24 cellular contexts compared by ENCODE assay signal in the genomic region with DNA sequence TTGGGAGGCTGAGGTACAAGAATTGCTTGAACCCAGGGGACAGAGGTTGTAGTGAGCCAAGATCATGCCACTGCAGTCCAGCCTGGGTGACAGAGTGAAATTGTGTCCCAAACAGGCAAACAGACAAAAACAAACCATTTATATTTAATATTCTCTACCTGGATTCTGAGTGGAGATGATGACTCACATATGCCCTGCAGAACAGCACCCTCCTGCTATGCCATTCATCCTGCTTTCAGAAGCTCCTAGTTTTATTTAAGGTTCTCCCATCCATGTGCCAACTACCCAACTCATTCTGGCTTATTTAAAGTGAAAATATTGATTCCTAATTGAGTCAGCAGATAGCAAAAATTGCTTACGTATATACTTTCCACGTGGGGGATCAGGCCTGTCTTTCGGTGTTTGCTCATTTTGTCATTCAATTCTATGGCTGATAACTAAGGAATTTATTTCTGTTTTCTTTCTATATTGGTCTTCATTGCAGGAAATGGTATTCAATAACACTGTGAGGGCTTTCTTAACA.
"Had no signal": no experiment of that assay in that cellular context is flagged by ENCODE, and none has a peak within 500 bp of the region (broad histone marks: within the 10 kb centered on the region; RNA-seq: fewer than 3 reads in every experiment).

No MANE protein-coding gene starts in this region.

- H3K36me3 ChIP-seq: adrenal gland, MG63 had no signal

- ATAC-seq: activated CD8-positive, alpha-beta T cell treated with anti-CD3 and anti-CD28 coated beads, Interleukin-2, amount 10 ng/mL, durations not matched to agents 7 days and 5 days; T-helper 17 cell; WTC11 had no signal

- H3K9me3 ChIP-seq: adrenal gland, MG63 had no signal

- H3K4me1 ChIP-seq: adrenal gland had no signal

- H3K4me3 Mint-ChIP-seq: activated CD8-positive, alpha-beta T cell treated with anti-CD3 and anti-CD28 coated beads, Interleukin-2, amount 10 ng/mL, durations not matched to agents 7 days and 5 days; activated naive CD8-positive, alpha-beta T cell treated with anti-CD3 and anti-CD28 coated beads, Interleukin-2, amount 10 ng/mL, durations not matched to agents 7 days and 5 days; T-helper 17 cell; WTC11 had no signal

- H3K27me3 ChIP-seq: adrenal gland, MG63 had no signal

- FAIRE-seq: RCC 7860 had no signal

- H3K36me3 Mint-ChIP-seq: activated naive CD8-positive, alpha-beta T cell treated with anti-CD3 and anti-CD28 coated beads, Interleukin-2, amount 10 ng/mL, durations not matched to agents 7 days and 5 days; WTC11 had no signal

- H3K4me3 ChIP-seq: adrenal gland, MG63 had no signal

- DNase-seq: activated CD4-positive, alpha-beta T cell treated with anti-CD3 and anti-CD28 coated beads for 48 hours; activated CD4-positive, alpha-beta T cell treated with anti-CD3 and anti-CD28 coated beads, Interleukin-2, amount 50 U/mL, for 4 hours; activated CD4-positive, CD25-positive, alpha-beta regulatory T cell treated with anti-CD3 and anti-CD28 coated beads, Interleukin-2, amount 50 U/mL, for 72 hours; activated CD8-positive, alpha-beta memory T cell treated with anti-CD3 and anti-CD28 coated beads, Interleukin-2, amount 50 U/mL, for 48 hours; activated CD8-positive, alpha-beta T cell treated with anti-CD3 and anti-CD28 coated beads, Interleukin-2, amount 10 ng/mL, durations not matched to agents 7 days and 5 days; activated naive CD4-positive, alpha-beta T cell treated with anti-CD3 and anti-CD28 coated beads, Interleukin-2, amount 50 U/mL, for 16 hours; activated naive CD8-positive, alpha-beta T cell treated with anti-CD3 and anti-CD28 coated beads, Interleukin-2, amount 10 ng/mL, durations not matched to agents 7 days and 5 days; activated T-cell treated with anti-CD3 and anti-CD28 coated beads, Interleukin-2, amount 50 U/mL, for 1 hour; adrenal gland; anterior cingulate cortex; caudate nucleus; MG63; MV-4-11; NCI-H1092 treated with DMSO at 0.1 percent for 48 hours; NCI-H1417 treated with DMSO at 0.1 percent for 48 hours; NCI-H1694; NCI-H2029; NCI-H510A treated with DMSO at 0.1 percent for 48 hours; NCI-H69; SHP77 treated with DMSO at 0.1 percent for 48 hours; T-helper 17 cell; T-helper 9 cell had no signal

- H3K27me3 Mint-ChIP-seq: activated naive CD8-positive, alpha-beta T cell treated with anti-CD3 and anti-CD28 coated beads, Interleukin-2, amount 10 ng/mL, durations not matched to agents 7 days and 5 days; T-helper 17 cell had no signal

- H3K4me1 Mint-ChIP-seq: activated naive CD8-positive, alpha-beta T cell treated with anti-CD3 and anti-CD28 coated beads, Interleukin-2, amount 10 ng/mL, durations not matched to agents 7 days and 5 days; T-helper 17 cell; WTC11 had no signal

- H3K27ac ChIP-seq: adrenal gland had no signal

- H3K27ac Mint-ChIP-seq: activated CD8-positive, alpha-beta T cell treated with anti-CD3 and anti-CD28 coated beads, Interleukin-2, amount 10 ng/mL, durations not matched to agents 7 days and 5 days; activated naive CD8-positive, alpha-beta T cell treated with anti-CD3 and anti-CD28 coated beads, Interleukin-2, amount 10 ng/mL, durations not matched to agents 7 days and 5 days; T-helper 17 cell; WTC11 had no signal
